In the genomic region with DNA sequence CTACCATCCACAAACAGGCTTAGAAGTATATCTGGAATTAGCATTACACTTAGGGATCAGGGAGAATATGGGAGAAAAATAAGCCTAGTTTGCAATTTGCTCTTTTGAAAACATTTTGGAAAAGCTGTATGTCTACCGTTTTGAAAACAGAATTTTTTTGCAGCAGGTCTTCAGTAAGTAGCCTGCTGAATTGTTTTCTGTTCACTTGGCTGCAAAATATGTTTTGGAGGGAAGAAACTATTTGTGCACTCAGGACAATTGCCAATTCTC, we compare ENCODE assay signal across 8 cellular contexts. TPM values are rescaled to one million over a fixed set of nuclear protein-coding genes. Genes with fewer than 3 reads are reported as not detected.
A peak's percentile ranks its signal among the peaks of the same experiment; 100 is the strongest.
DNase-seq lines count a peak whose midpoint lies in the region; ATAC-seq and TF ChIP-seq lines count a peak whose summit lies in the region.

No MANE protein-coding gene starts in this region.

- peak overlapping the region; percentile 77 to 86 for H3K4me3 Mint-ChIP-seq in effector memory CD8-positive, alpha-beta T cell
- H3K4me3 Mint-ChIP-seq in progenitor cell of endocrine pancreas (ENCODE audit: low read depth): no peak overlapping the region

- peaks cover 10% of the 10 kb centered on the region for H3K36me3 Mint-ChIP-seq in effector memory CD8-positive, alpha-beta T cell (ENCODE audit: insufficient read depth)
- H3K36me3 Mint-ChIP-seq in progenitor cell of endocrine pancreas (ENCODE audit: insufficient read depth): peaks cover 6% of the 10 kb centered on the region

- no peak for TF ChIP-seq CTCF in progenitor cell of endocrine pancreas (IDR thresholded peaks at IDR 0.05; ENCODE audit: unreplicated experiment)
- no peak for TF ChIP-seq CTCF in GM20000 (IDR thresholded peaks at IDR 0.05; ENCODE audit: extremely low read depth, missing control alignments)

- no peaks in the 10 kb centered on the region for H3K27me3 Mint-ChIP-seq in effector memory CD8-positive, alpha-beta T cell
- H3K27me3 Mint-ChIP-seq in progenitor cell of endocrine pancreas: no peaks in the 10 kb centered on the region

- no peaks in the 10 kb centered on the region for H3K9me3 Mint-ChIP-seq in effector memory CD8-positive, alpha-beta T cell
- no peaks in the 10 kb centered on the region for H3K9me3 Mint-ChIP-seq in progenitor cell of endocrine pancreas (ENCODE audit: low read depth)

- H3K27ac Mint-ChIP-seq in effector memory CD8-positive, alpha-beta T cell: peak overlapping the region; percentile 89 to 94
- H3K27ac Mint-ChIP-seq in progenitor cell of endocrine pancreas: peak overlapping the region; percentile 93

- DNase-seq in COLO829 (ENCODE audit: low spot score) (peak; percentile 28), NCI-H226 (peak; percentile 13), progenitor cell of endocrine pancreas (ENCODE audit: low spot score, unreplicated experiment) (no peak), NCI-H2081 treated with DMSO at 0.1 percent for 48 hours (lab: John Stamatoyannopoulos, UW) (no peak), GM20000 (ENCODE audit: low spot score) (no peak)
- no peak for DNase-seq in effector memory CD8-positive, alpha-beta T cell
- no peak for DNase-seq in effector CD8-positive, alpha-beta T cell (lab: John Stamatoyannopoulos, UW)

- ATAC-seq in effector memory CD8-positive, alpha-beta T cell (replicated peaks): no peak
- ATAC-seq in GM21528 (IDR thresholded peaks at IDR 0.05; ENCODE audit: low FRiP score, unreplicated experiment): no peak

- H3K4me1 Mint-ChIP-seq in effector memory CD8-positive, alpha-beta T cell (ENCODE audit: low read depth in 2 of 2): peaks cover 31 to 49% of the 10 kb centered on the region in 2 donors
- H3K4me1 Mint-ChIP-seq in progenitor cell of endocrine pancreas (ENCODE audit: low read depth): peaks cover 28% of the 10 kb centered on the region

RNA-seq across cellular contexts. Expression of a gene that starts 39.6 kb away (rescaled TPM):
- total RNA-seq in progenitor cell of endocrine pancreas: 55.2 and 56.3 TPM in 2 replicates

Comparison
In these comparisons a context has a peak if more than half of its experiments do, and no peak if none do; other contexts are left out.
1. DNase-seq: peak in COLO829 (single experiment) and NCI-H226 (single experiment); none in effector memory CD8-positive, alpha-beta T cell (0 of 3), progenitor cell of endocrine pancreas (single experiment), effector CD8-positive, alpha-beta T cell (single experiment), NCI-H2081 treated with DMSO at 0.1 percent for 48 hours (single experiment) and GM20000 (single experiment).